8 cellular contexts compared by ENCODE assay signal in the genomic region with DNA sequence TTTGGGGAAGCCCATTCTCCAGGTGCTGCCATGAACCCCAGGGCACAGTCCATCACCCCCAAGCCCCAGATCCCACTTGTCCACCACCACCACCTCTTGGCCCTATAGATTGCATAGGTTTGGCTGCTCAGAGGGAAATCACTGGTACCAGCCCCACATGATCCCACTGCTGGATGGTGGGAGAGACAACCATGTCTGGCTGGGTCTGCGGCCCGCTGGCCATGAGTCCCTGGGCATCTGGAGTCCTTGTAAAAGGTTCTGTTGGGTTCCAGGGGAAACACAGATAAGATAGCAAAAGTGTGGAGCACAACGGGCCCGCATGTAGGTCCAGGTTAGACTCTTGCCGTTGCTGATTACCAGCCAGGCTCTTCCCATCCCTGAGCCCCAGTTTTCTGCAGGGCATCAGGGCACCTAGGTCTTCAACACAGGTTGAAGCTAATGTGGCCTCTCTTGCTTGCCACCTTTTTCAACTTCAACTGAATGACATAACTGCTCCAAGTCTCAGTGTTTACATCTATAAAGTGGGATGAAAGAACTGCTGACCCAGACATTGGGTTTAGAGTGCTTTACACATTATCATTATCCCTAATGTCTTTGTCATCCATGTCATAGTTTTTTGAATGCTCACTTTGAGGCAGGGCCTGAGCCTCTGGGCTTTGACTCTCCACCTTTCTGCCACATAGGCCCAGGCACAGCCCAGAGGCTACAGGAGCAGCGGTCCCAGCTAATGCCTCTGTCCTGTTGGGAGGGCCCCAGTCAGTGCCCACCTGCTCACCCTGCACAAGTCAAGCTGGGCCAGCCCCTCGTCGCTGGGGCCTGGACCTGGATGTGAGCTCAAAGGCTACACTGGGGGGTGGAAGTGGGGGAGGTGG. TPM values are rescaled to one million over a fixed set of nuclear protein-coding genes. Genes with fewer than 3 reads are reported as not detected.
A peak's percentile ranks its signal among the peaks of the same experiment; 100 is the strongest.
DNase-seq lines count a peak whose midpoint lies in the region; ATAC-seq, FAIRE-seq and TF ChIP-seq lines count a peak whose summit lies in the region.

No MANE protein-coding gene starts in this region.

- TF ChIP-seq POLR2A in heart left ventricle (IDR thresholded peaks at IDR 0.05), result no peak
- no peak for TF ChIP-seq POLR2A in vagina (IDR thresholded peaks at IDR 0.05)

- H3K27ac ChIP-seq in heart left ventricle, result peak overlapping the region in 10 of 12 donors; percentile 67 to 99 (median 94)
- no peak overlapping the region for H3K27ac ChIP-seq in muscle layer of duodenum (ENCODE audit: low read length)
- H3K27ac ChIP-seq in vagina, result peak overlapping the region; percentile 47

- no peak for FAIRE-seq in bronchial epithelial cell (lab: Jason Lieb, UNC)

- H3K4me3 ChIP-seq in heart left ventricle, result peak overlapping the region in 10 of 12 donors; percentile 51 to 99 (median 96)
- H3K4me3 ChIP-seq in bronchial epithelial cell (ENCODE audit: low read depth, low read length), result peak overlapping the region; percentile 53
- H3K4me3 ChIP-seq in muscle layer of duodenum (ENCODE audit: low read depth in 1 of 2, low read length in 2 of 2), result peak overlapping the region; percentile 65 to 92
- H3K4me3 ChIP-seq in vagina, result peak overlapping the region; percentile 85 to 94

- H3K36me3 ChIP-seq in heart left ventricle, result peaks cover 0 to 10% (median 0%) of the 10 kb centered on the region in 9 donors
- H3K36me3 ChIP-seq in bronchial epithelial cell (ENCODE audit: control insufficient read depth, insufficient read depth, low read length), result no peaks in the 10 kb centered on the region
- no peaks in the 10 kb centered on the region for H3K36me3 ChIP-seq in muscle layer of duodenum (ENCODE audit: control insufficient read depth in 1 of 2, insufficient read depth in 2 of 2, low read length in 2 of 2)
- no peaks in the 10 kb centered on the region for H3K36me3 ChIP-seq in vagina

- peaks cover 0 to 18% (median 0%) of the 10 kb centered on the region in 9 donors for H3K27me3 ChIP-seq in heart left ventricle
- peaks cover 11% of the 10 kb centered on the region for H3K27me3 ChIP-seq in bronchial epithelial cell (ENCODE audit: control insufficient read depth, insufficient read depth, low read length)
- H3K27me3 ChIP-seq in muscle layer of duodenum (ENCODE audit: low read depth, low read length), result no peaks in the 10 kb centered on the region
- H3K27me3 ChIP-seq in vagina, result no peaks in the 10 kb centered on the region

- TF ChIP-seq CTCF in heart left ventricle (IDR thresholded peaks at IDR 0.05), result no peak
- TF ChIP-seq CTCF in bronchial epithelial cell (IDR thresholded peaks at IDR 0.05; ENCODE audit: insufficient read depth, low read length, severe bottlenecking), result no peak
- TF ChIP-seq CTCF in vagina (IDR thresholded peaks at IDR 0.05), result no peak

- no peaks in the 10 kb centered on the region for H3K9me3 ChIP-seq in heart left ventricle
- H3K9me3 ChIP-seq in muscle layer of duodenum (ENCODE audit: control insufficient read depth in 1 of 2, low read length in 2 of 2), result no peaks in the 10 kb centered on the region
- H3K9me3 ChIP-seq in vagina, result no peaks in the 10 kb centered on the region

- peaks cover 13 to 65% (median 41%) of the 10 kb centered on the region in 12 donors for H3K4me1 ChIP-seq in heart left ventricle
- H3K4me1 ChIP-seq in muscle layer of duodenum (ENCODE audit: control insufficient read depth in 1 of 2, insufficient read depth in 2 of 2, low read length in 2 of 2), result peaks cover 12 to 26% of the 10 kb centered on the region in 2 donors
- peaks cover 32% of the 10 kb centered on the region for H3K4me1 ChIP-seq in vagina

- intact Hi-C loops in heart left ventricle (cut with DNase I), result loop anchor here in 4 of 10 donors (5.0 to 10.0 kb wide), 4 partner anchors 62 to 112 kb away; partner anchors contain the start of genes DGCR8 (in 3 of the 4), RANBP1 (in 2 of the 4), TRMT2A (in 2 of the 4) and ZDHHC8 (in 1 of the 4)
- intact Hi-C loops in Right ventricle myocardium superior (cut with DNase I), result no loop called here
- intact Hi-C loops in vagina (cut with DNase I), result loop anchor here (5.0 kb wide), 1 partner anchor 57 kb away; no protein-coding TSS in a partner anchor

- DNase-seq in heart left ventricle, result peak in 3 of 5 donors; percentile 24 to 52 (median 24)
- no peak for DNase-seq in Right ventricle myocardium superior
- DNase-seq in bronchial epithelial cell (ENCODE audit: low read depth), result no peak
- no peak for DNase-seq in vagina (ENCODE audit: extremely low spot score in 2 of 2)
- no peak for DNase-seq in GOT3 (lab: John Stamatoyannopoulos, UW)
- no peak for DNase-seq in superior temporal gyrus (ENCODE audit: extremely low spot score)

- ATAC-seq in heart left ventricle, result no peak
- no peak for ATAC-seq in Right ventricle myocardium superior (ENCODE audit: poor library complexity)
- ATAC-seq in HG02642 (IDR thresholded peaks at IDR 0.05; ENCODE audit: poor library complexity, unreplicated experiment), result no peak

- 77 to 82% (median 80%) methylated on average over 8 of the region's 8 CpGs for WGBS in heart left ventricle, 4 donors

RNA-seq across cellular contexts. Expression of gene TANGO2, which starts 1.0 kb away (rescaled TPM):
- total RNA-seq in heart left ventricle, result 100 to 1,000 TPM in 3 of 9 donors, 10 to 100 TPM in 6; 55.6 to 341 (median 83.7) TPM
- polyA plus RNA-seq in heart left ventricle, result 10 to 100 TPM; 51.3 to 63.0 TPM
- total RNA-seq in Right ventricle myocardium superior, result 62.3 TPM
- 41.6 and 44.2 TPM in 2 replicates for total RNA-seq in bronchial epithelial cell
- total RNA-seq in vagina, result 21.4 TPM

RNA-seq across cellular contexts. Expression of gene ARVCF, which starts 3.3 kb away (rescaled TPM):
- 10 to 100 TPM; 21.2 to 46.6 (median 33.3) TPM for total RNA-seq in heart left ventricle
- 10 to 100 TPM; 33.0 to 39.2 TPM for polyA plus RNA-seq in heart left ventricle
- 31.4 TPM for total RNA-seq in Right ventricle myocardium superior
- total RNA-seq in bronchial epithelial cell, result 19.2 and 23.2 TPM in 2 replicates
- total RNA-seq in vagina, result 10.8 TPM

Comparison
In these comparisons a context has a peak if more than half of its experiments do, and no peak if none do; other contexts are left out.
1. DNase-seq: peak in heart left ventricle (3 of 5); none in Right ventricle myocardium superior (single experiment), bronchial epithelial cell (single experiment), vagina (0 of 2), GOT3 (single experiment) and superior temporal gyrus (single experiment).
2. Peak in every context shown above with its lines, with median percentiles within 50 percentile points of each other: H3K4me3 ChIP-seq.